In the genomic region with DNA sequence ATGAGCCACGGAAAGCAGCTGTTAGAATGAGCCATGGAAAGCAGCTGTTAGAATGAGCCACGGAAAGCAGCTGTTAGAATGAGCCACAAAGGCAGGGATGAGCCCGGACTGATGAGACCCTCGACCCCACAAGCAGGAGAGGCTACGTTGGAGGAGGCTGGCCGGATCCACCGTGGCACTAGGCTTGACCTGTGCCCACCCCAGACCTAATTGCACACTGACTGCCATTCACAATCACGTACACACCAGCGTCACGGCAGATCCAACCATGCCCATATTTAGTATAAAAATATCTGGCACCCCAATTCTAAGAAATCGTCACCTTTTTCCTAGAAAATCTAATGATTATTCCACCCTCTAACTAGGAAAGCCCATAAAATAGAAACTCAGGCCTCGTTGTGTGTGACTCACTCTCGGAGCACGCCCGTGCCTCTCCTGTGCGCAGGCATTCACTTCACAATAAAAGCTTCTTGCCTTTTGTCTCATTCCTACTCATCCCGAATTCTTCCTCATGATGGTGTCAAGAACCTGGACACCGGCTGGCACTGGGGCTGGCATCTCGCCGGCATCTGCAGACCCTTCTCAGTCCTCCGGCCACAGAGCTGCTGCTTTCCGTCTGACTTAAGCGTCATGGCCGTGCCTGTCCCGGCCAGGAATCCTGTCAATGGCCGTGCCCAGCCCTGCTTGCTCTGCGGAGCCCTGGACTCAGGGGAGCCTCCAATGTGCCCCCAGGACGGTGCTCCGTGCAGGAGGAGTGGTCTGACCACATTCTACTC, we compare ENCODE assay signal across 1 cellular context.
TF ChIP-seq lines count a peak whose summit lies in the region.

No MANE protein-coding gene starts in this region.

TF ChIP-seq in K562, 482 proteins besides CTCF, POLR2A, EP300 and RAD21 (continued from another document and continues in another):
- TF ChIP-seq, protein P1, sequence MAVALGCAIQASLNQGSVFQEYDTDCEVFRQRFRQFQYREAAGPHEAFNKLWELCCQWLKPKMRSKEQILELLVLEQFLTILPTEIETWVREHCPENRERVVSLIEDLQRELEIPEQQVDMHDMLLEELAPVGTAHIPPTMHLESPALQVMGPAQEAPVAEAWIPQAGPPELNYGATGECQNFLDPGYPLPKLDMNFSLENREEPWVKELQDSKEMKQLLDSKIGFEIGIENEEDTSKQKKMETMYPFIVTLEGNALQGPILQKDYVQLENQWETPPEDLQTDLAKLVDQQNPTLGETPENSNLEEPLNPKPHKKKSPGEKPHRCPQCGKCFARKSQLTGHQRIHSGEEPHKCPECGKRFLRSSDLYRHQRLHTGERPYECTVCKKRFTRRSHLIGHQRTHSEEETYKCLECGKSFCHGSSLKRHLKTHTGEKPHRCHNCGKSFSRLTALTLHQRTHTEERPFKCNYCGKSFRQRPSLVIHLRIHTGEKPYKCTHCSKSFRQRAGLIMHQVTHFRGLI (CRISPR knock-in tag; IDR thresholded peaks at IDR 0.05), result no peak
- TF ChIP-seq PHF21A (IDR thresholded peaks at IDR 0.05; ENCODE audit: borderline replicate concordance, low read depth), result peak; percentile 63; the same call in 1 of the 2 replicates
- TF ChIP-seq NFXL1 (CRISPR knock-in tag; IDR thresholded peaks at IDR 0.05), result no peak
- no peak for TF ChIP-seq ZBTB8A (IDR thresholded peaks at IDR 0.05; ENCODE audit: partially characterized antibody)
- no peak for TF ChIP-seq HOMEZ (CRISPR knock-in tag; IDR thresholded peaks at IDR 0.05)
- no peak for TF ChIP-seq MIER1 (IDR thresholded peaks at IDR 0.05; ENCODE audit: low read depth)
- TF ChIP-seq ARID1B (IDR thresholded peaks at IDR 0.05), result peak; percentile 71
- TF ChIP-seq, protein P2, sequence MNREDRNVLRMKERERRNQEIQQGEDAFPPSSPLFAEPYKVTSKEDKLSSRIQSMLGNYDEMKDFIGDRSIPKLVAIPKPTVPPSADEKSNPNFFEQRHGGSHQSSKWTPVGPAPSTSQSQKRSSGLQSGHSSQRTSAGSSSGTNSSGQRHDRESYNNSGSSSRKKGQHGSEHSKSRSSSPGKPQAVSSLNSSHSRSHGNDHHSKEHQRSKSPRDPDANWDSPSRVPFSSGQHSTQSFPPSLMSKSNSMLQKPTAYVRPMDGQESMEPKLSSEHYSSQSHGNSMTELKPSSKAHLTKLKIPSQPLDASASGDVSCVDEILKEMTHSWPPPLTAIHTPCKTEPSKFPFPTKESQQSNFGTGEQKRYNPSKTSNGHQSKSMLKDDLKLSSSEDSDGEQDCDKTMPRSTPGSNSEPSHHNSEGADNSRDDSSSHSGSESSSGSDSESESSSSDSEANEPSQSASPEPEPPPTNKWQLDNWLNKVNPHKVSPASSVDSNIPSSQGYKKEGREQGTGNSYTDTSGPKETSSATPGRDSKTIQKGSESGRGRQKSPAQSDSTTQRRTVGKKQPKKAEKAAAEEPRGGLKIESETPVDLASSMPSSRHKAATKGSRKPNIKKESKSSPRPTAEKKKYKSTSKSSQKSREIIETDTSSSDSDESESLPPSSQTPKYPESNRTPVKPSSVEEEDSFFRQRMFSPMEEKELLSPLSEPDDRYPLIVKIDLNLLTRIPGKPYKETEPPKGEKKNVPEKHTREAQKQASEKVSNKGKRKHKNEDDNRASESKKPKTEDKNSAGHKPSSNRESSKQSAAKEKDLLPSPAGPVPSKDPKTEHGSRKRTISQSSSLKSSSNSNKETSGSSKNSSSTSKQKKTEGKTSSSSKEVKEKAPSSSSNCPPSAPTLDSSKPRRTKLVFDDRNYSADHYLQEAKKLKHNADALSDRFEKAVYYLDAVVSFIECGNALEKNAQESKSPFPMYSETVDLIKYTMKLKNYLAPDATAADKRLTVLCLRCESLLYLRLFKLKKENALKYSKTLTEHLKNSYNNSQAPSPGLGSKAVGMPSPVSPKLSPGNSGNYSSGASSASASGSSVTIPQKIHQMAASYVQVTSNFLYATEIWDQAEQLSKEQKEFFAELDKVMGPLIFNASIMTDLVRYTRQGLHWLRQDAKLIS (CRISPR knock-in tag; IDR thresholded peaks at IDR 0.05), result no peak
- TF ChIP-seq GATAD2A (IDR thresholded peaks at IDR 0.05), result peak; percentile 45
- peak; percentile 86; the same call in 1 of the 2 replicates for TF ChIP-seq ERF (CRISPR knock-in tag; IDR thresholded peaks at IDR 0.05)
- TF ChIP-seq CBX2 (IDR thresholded peaks at IDR 0.05; ENCODE audit: insufficient read depth, low read length, poor library complexity, severe bottlenecking), result no peak
- peak; percentile 6; the same call in 1 of the 2 replicates for TF ChIP-seq NFRKB (IDR thresholded peaks at IDR 0.05; ENCODE audit: low read depth)
- no peak for TF ChIP-seq CREBBP (IDR thresholded peaks at IDR 0.05; ENCODE audit: low read depth, low read length)
- peak; percentile 50; the same call in 1 of the 2 replicates for TF ChIP-seq CREM (IDR thresholded peaks at IDR 0.05; ENCODE audit: low read depth)
- TF ChIP-seq KLF6 (CRISPR knock-in tag; IDR thresholded peaks at IDR 0.05; ENCODE audit: borderline replicate concordance), result peak; percentile 36; the same call in 1 of the 2 replicates
- TF ChIP-seq, protein P3, sequence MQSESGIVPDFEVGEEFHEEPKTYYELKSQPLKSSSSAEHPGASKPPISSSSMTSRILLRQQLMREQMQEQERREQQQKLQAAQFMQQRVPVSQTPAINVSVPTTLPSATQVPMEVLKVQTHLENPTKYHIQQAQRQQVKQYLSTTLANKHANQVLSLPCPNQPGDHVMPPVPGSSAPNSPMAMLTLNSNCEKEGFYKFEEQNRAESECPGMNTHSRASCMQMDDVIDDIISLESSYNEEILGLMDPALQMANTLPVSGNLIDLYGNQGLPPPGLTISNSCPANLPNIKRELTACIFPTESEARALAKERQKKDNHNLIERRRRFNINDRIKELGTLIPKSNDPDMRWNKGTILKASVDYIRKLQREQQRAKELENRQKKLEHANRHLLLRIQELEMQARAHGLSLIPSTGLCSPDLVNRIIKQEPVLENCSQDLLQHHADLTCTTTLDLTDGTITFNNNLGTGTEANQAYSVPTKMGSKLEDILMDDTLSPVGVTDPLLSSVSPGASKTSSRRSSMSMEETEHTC (IDR thresholded peaks at IDR 0.05), result no peak
- no peak for TF ChIP-seq SNAPC5 (CRISPR knock-in tag; IDR thresholded peaks at IDR 0.05)
- no peak for TF ChIP-seq TCFL5 (CRISPR knock-in tag; conservative IDR thresholded peaks at IDR 0.05)
- TF ChIP-seq VEZF1 (CRISPR knock-in tag; IDR thresholded peaks at IDR 0.05), result no peak
- TF ChIP-seq E2F3 (CRISPR knock-in tag; IDR thresholded peaks at IDR 0.05), result 0 out of 2 replicates have a peak, but pooled peaks have one; percentile 23
- TF ChIP-seq FOSL1 (tag; conservative IDR thresholded peaks at IDR 0.05), result peak; percentile 99
- no peak for TF ChIP-seq DEAF1 (CRISPR knock-in tag; IDR thresholded peaks at IDR 0.05)
- TF ChIP-seq KAT2B (IDR thresholded peaks at IDR 0.05; ENCODE audit: low read depth, low read length), result no peak
- TF ChIP-seq TSC22D4 (tag; IDR thresholded peaks at IDR 0.05), result no peak
- TF ChIP-seq ZNF609 (CRISPR knock-in tag; IDR thresholded peaks at IDR 0.05; ENCODE audit: borderline replicate concordance), result no peak
- no peak for TF ChIP-seq RFX7 (CRISPR knock-in tag; IDR thresholded peaks at IDR 0.05)
- TF ChIP-seq SIN3A (IDR thresholded peaks at IDR 0.05; ENCODE audit: borderline replicate concordance in 2 of 2, control insufficient read depth in 1 of 2, low read depth in 2 of 2, low read length in 2 of 2), result no peak
- no peak for TF ChIP-seq NR3C1 (CRISPR knock-in tag; IDR thresholded peaks at IDR 0.05)
- TF ChIP-seq PML (IDR thresholded peaks at IDR 0.05; ENCODE audit: low read length), result no peak
- TF ChIP-seq RCOR1 (IDR thresholded peaks at IDR 0.05; ENCODE audit: borderline replicate concordance in 1 of 2, low read depth in 2 of 2, low read length in 2 of 2), result peak; percentile 56 to 85; a peak in 3 of 4 replicates
- TF ChIP-seq PKNOX1 (IDR thresholded peaks at IDR 0.05), result peak; percentile 22; the same call in 1 of the 2 replicates
- no peak for TF ChIP-seq CLOCK (CRISPR knock-in tag; IDR thresholded peaks at IDR 0.05; ENCODE audit: borderline replicate concordance)
- TF ChIP-seq MECOM (CRISPR knock-in tag; IDR thresholded peaks at IDR 0.05), result no peak
